In the genomic region with DNA sequence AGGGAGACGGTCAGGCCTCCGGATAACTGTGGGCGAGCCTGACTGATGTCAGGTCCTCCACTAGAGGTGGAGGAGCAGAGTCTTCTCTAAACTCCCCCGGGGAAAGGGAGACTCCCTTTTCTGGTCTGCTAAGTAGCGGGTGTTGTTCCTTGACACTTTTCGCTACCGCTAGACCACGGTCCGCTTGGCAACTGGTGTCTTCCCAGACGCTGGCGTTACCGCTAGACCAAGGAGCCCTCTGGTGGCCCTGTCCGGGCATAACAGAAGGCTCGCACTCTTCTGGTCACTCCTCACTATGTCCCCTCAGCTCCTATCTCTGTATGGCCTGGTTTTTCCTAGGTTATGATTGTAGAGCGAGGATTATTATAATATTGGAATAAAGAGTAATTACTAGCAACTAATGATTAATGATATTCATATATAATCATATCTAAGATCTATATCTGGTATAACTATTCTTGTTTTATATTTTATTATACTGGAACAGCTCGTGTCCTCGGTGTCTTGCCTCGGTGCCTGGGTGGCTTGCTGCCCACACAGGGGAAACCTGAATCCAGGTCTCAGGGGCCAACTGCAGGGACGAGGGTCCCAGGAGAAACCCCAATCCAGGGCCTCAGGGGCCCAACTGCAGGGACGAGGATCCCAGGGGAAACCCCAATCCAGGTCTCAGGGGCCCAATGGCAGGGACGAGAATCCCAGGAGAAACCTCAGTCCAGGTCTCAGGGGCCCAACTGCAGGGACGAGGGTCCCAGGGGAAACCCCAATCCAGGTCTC, we compare ENCODE assay signal across 11 cellular contexts. TPM values are rescaled to one million over a fixed set of nuclear protein-coding genes. Genes with fewer than 3 reads are reported as not detected.
A peak's percentile ranks its signal among the peaks of the same experiment; 100 is the strongest.
DNase-seq lines count a peak whose midpoint lies in the region; ATAC-seq, FAIRE-seq and TF ChIP-seq lines count a peak whose summit lies in the region.
"Not testable (repeated sequence)": the region's sequence is repeated elsewhere in the genome, so short reads cannot be mapped to it uniquely, and the experiment has no call there.
"Had no signal": no experiment of that assay in that cellular context is flagged by ENCODE, and none has a peak within 500 bp of the region (broad histone marks: within the 10 kb centered on the region; RNA-seq: fewer than 3 reads in every experiment).

No MANE protein-coding gene starts in this region.

- WGBS in GM12878 (ENCODE audit: insufficient coverage, insufficient replicate concordance, low lambda C conversion rate, missing lambda C conversion rate) = 20% methylated on average over 21 of the region's 22 CpGs
- WGBS in right lobe of liver (ENCODE audit: insufficient coverage, low coverage, low lambda C conversion rate, missing lambda C conversion rate) = 68% methylated on average over 8 of the region's 22 CpGs

- not testable (repeated sequence) for BruUV-seq in GM12878 (replicated peaks; lab: Mats Ljungman, UMichigan)

- peak; percentile 33 for TF ChIP-seq CTCF in BJ (IDR thresholded peaks at IDR 0.05; ENCODE audit: insufficient read depth, low read depth, low read length)
- peak; percentile 25; the same call in 1 of the 2 replicates for TF ChIP-seq CTCF in GM12874 (IDR thresholded peaks at IDR 0.05; ENCODE audit: insufficient read depth, low read depth, low read length)
- TF ChIP-seq CTCF in MM.1S (IDR thresholded peaks at IDR 0.05; ENCODE audit: low read length) = not testable (repeated sequence)
- peak; percentile 2 to 38 (median 31); a peak in 2 of 6 replicates for TF ChIP-seq CTCF in GM12878 (IDR thresholded peaks at IDR 0.05 in 2 of 3, conservative IDR thresholded peaks at IDR 0.05 in 1 of 3; ENCODE audit: control insufficient read depth in 2 of 3, extremely low read depth in 1 of 3, insufficient read depth in 1 of 3, low read depth in 3 of 3, low read length in 3 of 3)
- peak; percentile 28 for TF ChIP-seq CTCF in fibroblast of the aortic adventitia (IDR thresholded peaks at IDR 0.05; ENCODE audit: insufficient read depth, low read length)
- peak in 3 of 4 donors; percentile 41 to 64 (median 42) for TF ChIP-seq CTCF in right lobe of liver (IDR thresholded peaks at IDR 0.05)

- H3K4me3 ChIP-seq in BJ (ENCODE audit: low read depth, low read length); MM.1S (ENCODE audit: low read length); GM12878; fibroblast of the aortic adventitia (ENCODE audit: low read depth, low read length); right lobe of liver: not testable (repeated sequence)

- not testable (repeated sequence) for H2AFZ ChIP-seq in MM.1S (ENCODE audit: low read length); GM12878 (ENCODE audit: control insufficient read depth, low read depth, low read length)

- not testable (repeated sequence) for H3K27me3 ChIP-seq in BJ (ENCODE audit: control insufficient read depth, insufficient read depth, low read length); GM12878 (replicated peaks in 1 of 2; ENCODE audit: control insufficient read depth in 2 of 2, insufficient read depth in 2 of 2, low read length in 1 of 2); right lobe of liver
- peaks cover 17% of the 10 kb centered on the region for H3K27me3 ChIP-seq in MM.1S (replicated peaks; ENCODE audit: insufficient read depth, low read length)

- peak; percentile 38; the same call in 1 of the 2 replicates for TF ChIP-seq RAD21 in GM12878 (IDR thresholded peaks at IDR 0.05; ENCODE audit: insufficient read depth, low read depth, low read length)

- SMC1A ChIA-PET in GM12878 (lab: Charles Lee; ENCODE audit: uncharacterized antibody, unreplicated experiment) = interaction anchor here (0.7 to 1.0 kb wide), 2 partner anchors 174 to 188 kb away, joined by 3 read pairs; partner anchors contain the start of gene ING5

- H4K20me1 ChIP-seq in MM.1S (ENCODE audit: insufficient read depth, low read length); GM12878 (ENCODE audit: control insufficient read depth, insufficient read depth): not testable (repeated sequence)

- H3F3A ChIP-seq in MM.1S (ENCODE audit: insufficient read depth, low read length) = not testable (repeated sequence)

- not testable (repeated sequence) for DNase-seq in BJ (ENCODE audit: low read depth); GM12878 (ENCODE audit: low read depth, low spot score); right lobe of liver
- DNase-seq in MM.1S = peak; percentile 41
- DNase-seq in SK-MEL-5 (ENCODE audit: low read depth, low spot score) = peak; percentile 56
- DNase-seq in fibroblast of the aortic adventitia (ENCODE audit: low read depth) = peak; percentile 30
- peak; percentile 40 for DNase-seq in stimulated activated CD4-positive, alpha-beta T cell treated with anti-CD3 and anti-CD28 coated beads, Interleukin-4, amount 100 ng/mL, for 24 hours

- not testable (repeated sequence) for H3K27ac ChIP-seq in MM.1S (ENCODE audit: low read length); GM12878 (ENCODE audit: control insufficient read depth, insufficient read depth); right lobe of liver

- intact Hi-C loops in GM12878 (cut with micrococcal nuclease; ENCODE audit: unreplicated experiment) = loop anchor here (1.0 kb wide), 1 partner anchor 104 kb away; no protein-coding TSS in a partner anchor
- intact Hi-C loops in right lobe of liver (cut with DNase I) = not testable (repeated sequence)

- H3K9ac ChIP-seq in MM.1S (ENCODE audit: low read length); GM12878 (ENCODE audit: control insufficient read depth, insufficient read depth, low read length): not testable (repeated sequence)

- POLR2A ChIA-PET in BJ (lab: Charles Lee); GM12878 (lab: Charles Lee): not testable (repeated sequence)

- not testable (repeated sequence) for TF ChIP-seq EP300 in GM12878 (IDR thresholded peaks at IDR 0.05; ENCODE audit: borderline replicate concordance in 1 of 2, control insufficient read depth in 1 of 2, low read depth in 2 of 2, low read length in 2 of 2)

- H3K36me3 ChIP-seq in BJ (ENCODE audit: control insufficient read depth, insufficient read depth, low read length); MM.1S (replicated peaks; ENCODE audit: insufficient read depth, low read length); GM12878 (ENCODE audit: control insufficient read depth in 2 of 2, insufficient read depth in 2 of 2, low read length in 1 of 2); right lobe of liver: not testable (repeated sequence)

- H3K9me3 ChIP-seq in MM.1S (replicated peaks; ENCODE audit: insufficient read depth, low read length); GM12878 (replicated peaks; ENCODE audit: control insufficient read depth, insufficient read depth, low read length); right lobe of liver: not testable (repeated sequence)

- TF ChIP-seq POLR2A in GM12878 (IDR thresholded peaks at IDR 0.05; ENCODE audit: low read depth, low read length); right lobe of liver (IDR thresholded peaks at IDR 0.05): not testable (repeated sequence)

- H3K4me1 ChIP-seq in MM.1S (ENCODE audit: low read length); GM12878 (ENCODE audit: control insufficient read depth, insufficient read depth, low read length); right lobe of liver: not testable (repeated sequence)

- FAIRE-seq in GM12878 (lab: Jason Lieb, UNC) = peak; percentile 35

- not testable (repeated sequence) for H3K4me2 ChIP-seq in MM.1S (ENCODE audit: low read depth, low read length); GM12878 (ENCODE audit: control insufficient read depth, insufficient read depth)

- CTCF ChIA-PET in BJ (lab: Yijun Ruan, JAX) = interaction anchor here (1.2 kb wide), 1 partner anchor 197 kb away, joined by 3 read pairs; no protein-coding TSS in a partner anchor
- CTCF ChIA-PET in GM12878 (lab: Yijun Ruan, JAX) = interaction anchor here (0.6 to 1.2 kb wide), 5 partner anchors 15 to 278 kb away, joined by 3 to 5 read pairs (median 3); no protein-coding TSS in a partner anchor

- H3K9me2 ChIP-seq in MM.1S (replicated peaks; ENCODE audit: insufficient read depth, low read length) = not testable (repeated sequence)

- in situ Hi-C loops in SK-MEL-5 (cut with HindIII; ENCODE audit: low pct_unique_long_range_greater_than_20kb, low sequenced_read_pairs) = not testable (repeated sequence)
- in situ Hi-C loops in GM12878 (cut with MboI) = loop anchor here (5.0 to 10.0 kb wide), 3 partner anchors 174 to 524 kb away; partner anchors contain the start of gene ING5

- H3K79me2 ChIP-seq in MM.1S (ENCODE audit: low read length); GM12878 (ENCODE audit: control insufficient read depth, insufficient read depth, low read length): not testable (repeated sequence)

- RAD21 ChIA-PET in GM12878 (lab: Charles Lee; ENCODE audit: unreplicated experiment) = interaction anchor here (1.0 to 2.0 kb wide), 2 partner anchors 142 to 174 kb away, joined by 3 to 7 read pairs; partner anchors contain the start of genes D2HGDH and ING5

- ATAC-seq in GM12878, right lobe of liver: not testable (repeated sequence)

RNA-seq across cellular contexts. Expression of gene RTP5, which starts 6.4 kb away (rescaled TPM):
- not detected in 2 replicates for polyA plus RNA-seq in BJ (2011; rRNA removed)
- polyA minus RNA-seq in BJ (2011; rRNA and poly(A)+ RNA removed) = not detected in 2 replicates
- not detected in 2 replicates for total RNA-seq in SK-MEL-5 (2014; rRNA removed; shearing (Covaris generic))
- polyA plus RNA-seq in SK-MEL-5 (2015; cell fraction: cytosol; rRNA removed) = not detected in 2 replicates
- not detected in 2 replicates for polyA plus RNA-seq in SK-MEL-5 (2015; cell fraction: nucleus; rRNA removed)
- total RNA-seq in GM12878 (2013; cell fraction: nucleolus; rRNA removed) = not detected in 2 replicates
- not detected in 2 replicates for total RNA-seq in GM12878 (2014; rRNA removed)
- not detected in 2 replicates for total RNA-seq in GM12878 (2014; rRNA removed; fragmentation: Illumina TruSeq; extraction: Trizol)
- not detected in 2 replicates for total RNA-seq in GM12878 (2021)
- polyA plus RNA-seq in GM12878 (2011; ENCODE audit: low read depth) = not detected
- not detected in 2 replicates for polyA plus RNA-seq in GM12878 (2011; rRNA removed)
- polyA plus RNA-seq in GM12878 (2011; cell fraction: cytosol; rRNA removed) = not detected in 2 replicates
- polyA plus RNA-seq in GM12878 (2011; cell fraction: nucleus; rRNA removed) = 0.07 and 0.09 TPM in 2 replicates
- 0.15 and 0.17 TPM in 2 replicates for polyA plus RNA-seq in GM12878 (2012)
- polyA plus RNA-seq in GM12878 (2014; fragmentation: Illumina TruSeq; extraction: Trizol) = not detected in 2 replicates
- not detected for polyA plus RNA-seq in GM12878 (2014; fragmentation: Nextera tagmentation; extraction: Ambion mirVana)
- 0.05 TPM in 1 of 2 replicates, not detected in the other for polyA plus RNA-seq in GM12878 (2014; rRNA removed)
- polyA plus RNA-seq in GM12878 (2016; fragmentation: Nextera tagmentation; extraction: Ambion mirVana) = not detected
- not detected in 2 replicates for polyA minus RNA-seq in GM12878 (2011; rRNA and poly(A)+ RNA removed)
- polyA minus RNA-seq in GM12878 (2011; cell fraction: cytosol; rRNA and poly(A)+ RNA removed) = not detected in 2 replicates
- polyA minus RNA-seq in GM12878 (2011; cell fraction: nucleus; rRNA and poly(A)+ RNA removed) = not detected in 2 replicates
- total RNA-seq in fibroblast of the aortic adventitia (ENCODE audit: low replicate concordance) = not detected in 2 replicates
- not detected for total RNA-seq in right lobe of liver
- total RNA-seq: activated CD4-positive, alpha-beta T cell treated with anti-CD3 and anti-CD28 coated beads, Interleukin-2, amount 10 ng/mL, durations not matched to agents 24 days and 14 days; esophagus mucosa; naive thymus-derived CD8-positive, alpha-beta T cell had no signal
- polyA plus RNA-seq: naive thymus-derived CD8-positive, alpha-beta T cell had no signal

RNA-seq across cellular contexts. Expression of gene PDCD1, which starts 17.2 kb away (rescaled TPM):
- polyA plus RNA-seq in BJ (2011; rRNA removed) = not detected in 2 replicates
- not detected in 2 replicates for polyA minus RNA-seq in BJ (2011; rRNA and poly(A)+ RNA removed)
- not detected in 2 replicates for total RNA-seq in SK-MEL-5 (2014; rRNA removed; shearing (Covaris generic))
- polyA plus RNA-seq in SK-MEL-5 (2015; cell fraction: cytosol; rRNA removed) = not detected in 2 replicates
- polyA plus RNA-seq in SK-MEL-5 (2015; cell fraction: nucleus; rRNA removed) = not detected in 2 replicates
- total RNA-seq in GM12878 (2013; cell fraction: nucleolus; rRNA removed) = 10.1 and 11.8 TPM in 2 replicates
- total RNA-seq in GM12878 (2014; rRNA removed) = 3.7 and 3.9 TPM in 2 replicates
- 1.1 and 1.5 TPM in 2 replicates for total RNA-seq in GM12878 (2014; rRNA removed; fragmentation: Illumina TruSeq; extraction: Trizol)
- total RNA-seq in GM12878 (2021) = 3.6 and 4.0 TPM in 2 replicates
- 1.2 TPM for polyA plus RNA-seq in GM12878 (2011; ENCODE audit: low read depth)
- polyA plus RNA-seq in GM12878 (2011; rRNA removed) = 3.8 and 6.4 TPM in 2 replicates
- 11.9 and 20.2 TPM in 2 replicates for polyA plus RNA-seq in GM12878 (2011; cell fraction: cytosol; rRNA removed)
- polyA plus RNA-seq in GM12878 (2011; cell fraction: nucleus; rRNA removed) = 23.7 and 25.2 TPM in 2 replicates
- 5.5 and 7.3 TPM in 2 replicates for polyA plus RNA-seq in GM12878 (2012)
- polyA plus RNA-seq in GM12878 (2014; fragmentation: Illumina TruSeq; extraction: Trizol) = 0.62 TPM in 1 of 2 replicates, not detected in the other
- polyA plus RNA-seq in GM12878 (2014; fragmentation: Nextera tagmentation; extraction: Ambion mirVana) = not detected
- polyA plus RNA-seq in GM12878 (2014; rRNA removed) = 4.2 and 4.6 TPM in 2 replicates
- polyA plus RNA-seq in GM12878 (2016; fragmentation: Nextera tagmentation; extraction: Ambion mirVana) = 1 to 10 TPM; 1.4 to 1.9 TPM
- 2.3 and 12.1 TPM in 2 replicates for polyA minus RNA-seq in GM12878 (2011; rRNA and poly(A)+ RNA removed)
- polyA minus RNA-seq in GM12878 (2011; cell fraction: cytosol; rRNA and poly(A)+ RNA removed) = 5.8 and 7.2 TPM in 2 replicates
- polyA minus RNA-seq in GM12878 (2011; cell fraction: nucleus; rRNA and poly(A)+ RNA removed) = 3.0 and 4.2 TPM in 2 replicates
- not detected in 2 replicates for total RNA-seq in fibroblast of the aortic adventitia (ENCODE audit: low replicate concordance)
- total RNA-seq in right lobe of liver = under 1 TPM in 3 of 6 experiments, not detected in 3; 0.19 to 0.61 (median 0.20) TPM
